ENCODE assay signal across 10 cellular contexts in the genomic region with DNA sequence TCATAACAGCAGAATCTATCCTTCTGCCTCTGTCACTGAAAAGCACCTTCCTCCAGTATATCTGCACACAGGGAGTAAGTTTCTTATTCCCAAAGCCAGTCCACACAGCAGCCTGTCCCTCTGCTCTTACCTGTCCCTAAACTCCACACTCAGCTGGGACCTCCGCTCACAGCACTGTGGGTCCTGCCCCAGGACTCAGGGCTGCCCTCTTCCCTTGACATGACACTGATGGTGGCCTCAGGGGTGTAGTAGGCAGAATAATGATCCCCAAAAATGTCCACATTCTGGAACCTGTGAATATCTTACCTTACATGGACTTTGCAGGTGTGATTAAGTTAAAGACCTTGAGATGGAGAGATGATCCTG. TPM values are rescaled to one million over a fixed set of nuclear protein-coding genes. Genes with fewer than 3 reads are reported as not detected.
DNase-seq lines count a peak whose midpoint lies in the region; ATAC-seq and TF ChIP-seq lines count a peak whose summit lies in the region.
"Had no signal": no experiment of that assay in that cellular context is flagged by ENCODE, and none has a peak within 500 bp of the region (broad histone marks: within the 10 kb centered on the region; RNA-seq: fewer than 3 reads in every experiment).

No MANE protein-coding gene starts in this region.

- no peak for TF ChIP-seq CTCF in CD8-positive, alpha-beta T cell (IDR thresholded peaks at IDR 0.05)
- TF ChIP-seq CTCF in Loucy (conservative IDR thresholded peaks at IDR 0.05; ENCODE audit: low read length), result no peak
- no peak for TF ChIP-seq CTCF in osteocyte (IDR thresholded peaks at IDR 0.05)

- H3K4me1 Mint-ChIP-seq in CD8-positive, alpha-beta T cell (ENCODE audit: low read depth), result peaks cover 88% of the 10 kb centered on the region
- H3K4me1 Mint-ChIP-seq in central memory CD8-positive, alpha-beta T cell, result peaks cover 77% of the 10 kb centered on the region
- H3K4me1 Mint-ChIP-seq in osteocyte (ENCODE audit: unreplicated experiment), result peaks cover 55% of the 10 kb centered on the region

- H3K27ac ChIP-seq in CD8-positive, alpha-beta T cell (ENCODE audit: low read depth, low read length), result no peak overlapping the region

- no peaks in the 10 kb centered on the region for H3K27me3 Mint-ChIP-seq in CD8-positive, alpha-beta T cell (ENCODE audit: low read depth)
- no peaks in the 10 kb centered on the region for H3K27me3 Mint-ChIP-seq in central memory CD8-positive, alpha-beta T cell
- H3K27me3 Mint-ChIP-seq in osteocyte (ENCODE audit: unreplicated experiment), result no peaks in the 10 kb centered on the region

- H3K27ac Mint-ChIP-seq in CD8-positive, alpha-beta T cell, result peak overlapping the region; percentile 95
- H3K27ac Mint-ChIP-seq in central memory CD8-positive, alpha-beta T cell (ENCODE audit: low read depth), result peak overlapping the region; percentile 44
- no peak overlapping the region for H3K27ac Mint-ChIP-seq in osteocyte (ENCODE audit: unreplicated experiment)

- peak overlapping the region; percentile 54 for H3K4me3 Mint-ChIP-seq in CD8-positive, alpha-beta T cell
- H3K4me3 Mint-ChIP-seq in central memory CD8-positive, alpha-beta T cell, result peak overlapping the region; percentile 64
- no peak overlapping the region for H3K4me3 Mint-ChIP-seq in osteocyte (ENCODE audit: unreplicated experiment)

- H3K4me2 ChIP-seq in Loucy (ENCODE audit: low read depth, low read length, poor library complexity, severe bottlenecking), result peak overlapping the region; percentile 63

- H3K9me3 Mint-ChIP-seq in CD8-positive, alpha-beta T cell, result no peaks in the 10 kb centered on the region
- no peaks in the 10 kb centered on the region for H3K9me3 Mint-ChIP-seq in central memory CD8-positive, alpha-beta T cell
- H3K9me3 Mint-ChIP-seq in osteocyte (ENCODE audit: unreplicated experiment), result no peaks in the 10 kb centered on the region

- H3F3A ChIP-seq in Loucy (ENCODE audit: low read depth), result peaks cover 9% of the 10 kb centered on the region; the same call in 1 of the 2 replicates

- no peaks in the 10 kb centered on the region for H3K36me3 Mint-ChIP-seq in CD8-positive, alpha-beta T cell
- H3K36me3 Mint-ChIP-seq in central memory CD8-positive, alpha-beta T cell (ENCODE audit: insufficient read depth), result peaks cover 12% of the 10 kb centered on the region
- no peaks in the 10 kb centered on the region for H3K36me3 Mint-ChIP-seq in osteocyte (ENCODE audit: unreplicated experiment)

- no peaks in the 10 kb centered on the region for H3K9me2 ChIP-seq in Loucy (replicated peaks; ENCODE audit: low read depth, low read length)

- H3K27me3 ChIP-seq in CD8-positive, alpha-beta T cell (ENCODE audit: insufficient read depth, low read length), result no peaks in the 10 kb centered on the region
- H3K27me3 ChIP-seq in Loucy (ENCODE audit: insufficient read depth, low read length, poor library complexity, severe bottlenecking), result no peaks in the 10 kb centered on the region
- H3K27me3 ChIP-seq: stomach had no signal

- no peak overlapping the region for H3K4me3 ChIP-seq in CD8-positive, alpha-beta T cell (ENCODE audit: low read depth, low read length)
- H3K4me3 ChIP-seq in Loucy (ENCODE audit: low read length, poor library complexity, severe bottlenecking), result peak overlapping the region; percentile 29
- H3K4me3 ChIP-seq: stomach had no signal

- intact Hi-C loops in CD8-positive, alpha-beta T cell (cut with DNase I, micrococcal nuclease), result no loop called here

- no peak overlapping the region for H2AFZ ChIP-seq in Loucy (ENCODE audit: low read length)

- DNase-seq in CD8-positive, alpha-beta T cell, result no peak
- DNase-seq in central memory CD8-positive, alpha-beta T cell (ENCODE audit: low spot score in 2 of 2), result no peak
- DNase-seq in osteocyte (ENCODE audit: extremely low spot score, unreplicated experiment) (peak; percentile 44), DMS114 treated with DMSO at 0.1 percent for 48 hours (lab: John Stamatoyannopoulos, UW; ENCODE audit: unreplicated experiment) (no peak), RPMI8226 (no peak), OCI-M1 (lab: John Stamatoyannopoulos, UW) (no peak)
- DNase-seq: activated CD4-positive, alpha-beta T cell treated with anti-CD3 and anti-CD28 coated beads, Interleukin-2, amount 50 U/mL, for 48 hours; NCI-H187; stomach had no signal

- H4K20me1 ChIP-seq in Loucy (ENCODE audit: insufficient read depth, low read length, poor library complexity, severe bottlenecking), result no peaks in the 10 kb centered on the region

- H3K9ac ChIP-seq in Loucy (ENCODE audit: low read depth, low read length, poor library complexity, severe bottlenecking), result peak overlapping the region; percentile 18

- no peaks in the 10 kb centered on the region for H3K36me3 ChIP-seq in CD8-positive, alpha-beta T cell (ENCODE audit: insufficient read depth, low read length)
- no peaks in the 10 kb centered on the region for H3K36me3 ChIP-seq in Loucy (ENCODE audit: insufficient read depth, low read length)
- H3K36me3 ChIP-seq: stomach had no signal

- POLR2A ChIA-PET in CD8-positive, alpha-beta T cell (lab: Charles Lee), result interaction anchor here (1.1 to 7.8 kb wide), 4 partner anchors 9 to 25 kb away, joined by 3 to 92 read pairs (median 4); no protein-coding TSS in a partner anchor

- H3K9me3 ChIP-seq in CD8-positive, alpha-beta T cell (ENCODE audit: low read length), result no peaks in the 10 kb centered on the region
- H3K9me3 ChIP-seq in Loucy (ENCODE audit: insufficient read depth, low read depth, low read length), result no peaks in the 10 kb centered on the region
- H3K9me3 ChIP-seq: stomach had no signal

- CTCF ChIA-PET in CD8-positive, alpha-beta T cell (lab: Charles Lee), result interaction anchor here (0.6 to 1.5 kb wide), 2 partner anchors 35 to 43 kb away, joined by 3 read pairs; no protein-coding TSS in a partner anchor

- H3K79me2 ChIP-seq in Loucy (ENCODE audit: insufficient read depth, low read length), result no peaks in the 10 kb centered on the region

- H3K4me1 ChIP-seq in CD8-positive, alpha-beta T cell (ENCODE audit: insufficient read depth, low read length), result peaks cover 96% of the 10 kb centered on the region
- H3K4me1 ChIP-seq in Loucy (ENCODE audit: insufficient read depth, low read length, poor library complexity, severe bottlenecking), result peaks cover 71% of the 10 kb centered on the region

- no peak for ATAC-seq in CD8-positive, alpha-beta T cell
- no peak for ATAC-seq in central memory CD8-positive, alpha-beta T cell (replicated peaks; ENCODE audit: extremely low read depth, poor library complexity, severe bottlenecking)

RNA-seq across cellular contexts. Expression of a gene that starts 39.7 kb away (rescaled TPM):
- total RNA-seq in CD8-positive, alpha-beta T cell, result 100 to 1,000 TPM; 224 to 240 TPM
- total RNA-seq in osteocyte, result 35.2 and 41.1 TPM in 2 replicates
